8 cellular contexts compared by ENCODE assay signal in the genomic region with DNA sequence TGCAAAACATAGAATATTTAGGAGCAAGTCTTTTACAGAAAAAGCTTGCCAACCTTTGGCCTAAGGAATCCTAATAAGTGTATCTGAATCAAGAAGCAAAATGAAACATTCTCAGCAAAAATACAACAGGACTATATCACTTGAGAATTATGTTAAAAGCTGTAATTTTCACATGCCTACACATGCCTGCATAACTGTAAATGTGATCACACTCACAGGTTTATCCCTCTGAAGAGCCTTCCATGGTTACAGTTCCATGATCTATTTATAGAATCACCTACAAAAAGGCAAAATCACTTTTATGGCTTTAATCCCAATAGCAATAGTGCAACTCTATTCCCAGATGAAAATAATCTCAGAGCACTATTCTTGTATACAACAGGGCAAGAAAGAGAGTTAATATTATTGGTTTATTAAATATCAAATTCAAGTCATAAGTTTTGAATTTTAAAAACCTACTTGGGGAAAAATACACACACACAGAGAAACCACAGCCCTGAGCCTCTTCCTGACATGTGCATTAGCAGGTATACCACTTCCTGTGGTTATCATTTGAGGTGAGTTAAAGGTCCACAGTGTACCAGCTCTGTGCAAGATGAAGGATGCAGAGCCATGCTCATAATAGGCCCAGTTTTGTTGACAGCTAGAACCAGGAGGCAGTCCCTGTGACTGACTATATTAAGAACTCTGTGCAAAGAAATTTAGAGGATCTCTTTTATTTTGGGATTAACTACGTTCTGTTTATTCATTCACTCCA.
DNase-seq lines count a peak whose midpoint lies in the region; ATAC-seq, FAIRE-seq and TF ChIP-seq lines count a peak whose summit lies in the region.

No MANE protein-coding gene starts in this region.

- H3K9me3 Mint-ChIP-seq in activated CD4-positive, alpha-beta T cell treated with anti-CD3 and anti-CD28 coated beads, Interleukin-2, amount 10 ng/mL, durations not matched to agents 24 days and 14 days = peaks cover 4% of the 10 kb centered on the region
- no peaks in the 10 kb centered on the region for H3K9me3 Mint-ChIP-seq in progenitor cell of endocrine pancreas (ENCODE audit: low read depth)

- H4K20me1 ChIP-seq in keratinocyte (ENCODE audit: control insufficient read depth, extremely low read depth, insufficient read depth, low read length) = no peaks in the 10 kb centered on the region

- H3K9me1 ChIP-seq in keratinocyte (ENCODE audit: control insufficient read depth, extremely low read depth, insufficient read depth, low read length) = no peaks in the 10 kb centered on the region

- intact Hi-C loops in activated CD4-positive, alpha-beta T cell treated with anti-CD3 and anti-CD28 coated beads, Interleukin-2, amount 10 ng/mL, durations not matched to agents 24 days and 14 days (cut with micrococcal nuclease) = no loop called here

- H3K79me2 ChIP-seq in keratinocyte (ENCODE audit: control insufficient read depth, insufficient read depth, low read length) = no peaks in the 10 kb centered on the region

- no peak overlapping the region for H3K9ac ChIP-seq in keratinocyte (ENCODE audit: control insufficient read depth, extremely low read depth, insufficient read depth, low read length)

- no peak overlapping the region for H2AFZ ChIP-seq in keratinocyte (ENCODE audit: control insufficient read depth, low read length)

- peak overlapping the region; percentile 79 for H3K27ac Mint-ChIP-seq in activated CD4-positive, alpha-beta T cell treated with anti-CD3 and anti-CD28 coated beads, Interleukin-2, amount 10 ng/mL, durations not matched to agents 24 days and 14 days
- no peak overlapping the region for H3K27ac Mint-ChIP-seq in progenitor cell of endocrine pancreas

- H3K4me3 ChIP-seq in keratinocyte (ENCODE audit: control insufficient read depth in 2 of 3, extremely low read depth in 1 of 3, insufficient read depth in 2 of 3, low read depth in 1 of 3, low read length in 3 of 3) = no peak overlapping the region

- peaks cover 21% of the 10 kb centered on the region for H3K27me3 Mint-ChIP-seq in activated CD4-positive, alpha-beta T cell treated with anti-CD3 and anti-CD28 coated beads, Interleukin-2, amount 10 ng/mL, durations not matched to agents 24 days and 14 days
- no peaks in the 10 kb centered on the region for H3K27me3 Mint-ChIP-seq in progenitor cell of endocrine pancreas

- peak overlapping the region; percentile 78 for H3K27ac ChIP-seq in keratinocyte (ENCODE audit: control insufficient read depth, insufficient read depth, low read length)

- peak; percentile 98 for ATAC-seq in GM19351 (IDR thresholded peaks at IDR 0.05; ENCODE audit: unreplicated experiment)
- ATAC-seq in HG03097 (IDR thresholded peaks at IDR 0.05; ENCODE audit: low FRiP score, unreplicated experiment) = peak; percentile 99

- FAIRE-seq in keratinocyte (lab: Jason Lieb, UNC) = peak; percentile 89

- peaks cover 3% of the 10 kb centered on the region for H3K36me3 Mint-ChIP-seq in activated CD4-positive, alpha-beta T cell treated with anti-CD3 and anti-CD28 coated beads, Interleukin-2, amount 10 ng/mL, durations not matched to agents 24 days and 14 days (ENCODE audit: low read depth)
- H3K36me3 Mint-ChIP-seq in progenitor cell of endocrine pancreas (ENCODE audit: insufficient read depth) = no peaks in the 10 kb centered on the region

- H3K27me3 ChIP-seq in keratinocyte (ENCODE audit: control insufficient read depth, extremely low read depth, insufficient read depth, low read length) = no peaks in the 10 kb centered on the region

- TF ChIP-seq CTCF in keratinocyte (optimal IDR thresholded peaks at IDR 0.05 in 1 of 3, IDR thresholded peaks at IDR 0.05 in 1 of 3, conservative IDR thresholded peaks at IDR 0.05 in 1 of 3; ENCODE audit: extremely low read depth in 1 of 3, insufficient read depth in 2 of 3, low read length in 3 of 3) (no peak), GM13976 (IDR thresholded peaks at IDR 0.05; ENCODE audit: borderline replicate concordance, control extremely low read depth, extremely low read depth, insufficient read depth, missing control alignments) (no peak), progenitor cell of endocrine pancreas (IDR thresholded peaks at IDR 0.05; ENCODE audit: unreplicated experiment) (no peak)

- DNase-seq in activated CD4-positive, alpha-beta T cell treated with anti-CD3 and anti-CD28 coated beads, Interleukin-2, amount 10 ng/mL, durations not matched to agents 24 days and 14 days = peak; percentile 92
- DNase-seq in keratinocyte (ENCODE audit: low read depth, low spot score) (no peak), GM13976 (ENCODE audit: low spot score) (no peak), progenitor cell of endocrine pancreas (ENCODE audit: low spot score, unreplicated experiment) (no peak), NCI-H2107 treated with DMSO at 0.1 percent for 48 hours (lab: John Stamatoyannopoulos, UW; ENCODE audit: unreplicated experiment) (no peak), DMS 273 treated with DMSO at 0.1 percent for 48 hours (lab: John Stamatoyannopoulos, UW) (no peak)

- H3K36me3 ChIP-seq in keratinocyte (ENCODE audit: control insufficient read depth in 2 of 2, extremely low read depth in 1 of 2, insufficient read depth in 2 of 2, low read length in 2 of 2) = peaks cover 0 to 3% of the 10 kb centered on the region in 2 experiments

- dilution Hi-C loops in keratinocyte (cut with MboI; ENCODE audit: extremely low pct_ligation_motif_present, low sequenced_read_pairs) = no loop called here

- peaks cover 65% of the 10 kb centered on the region for H3K4me1 ChIP-seq in keratinocyte (ENCODE audit: control insufficient read depth, extremely low read depth, insufficient read depth, low read length)

- in situ Hi-C loops in GM13976 (cut with MboI; ENCODE audit: low sequenced_read_pairs, unreplicated experiment) = no loop called here

- peaks cover 60% of the 10 kb centered on the region for H3K4me1 Mint-ChIP-seq in activated CD4-positive, alpha-beta T cell treated with anti-CD3 and anti-CD28 coated beads, Interleukin-2, amount 10 ng/mL, durations not matched to agents 24 days and 14 days
- peaks cover 9% of the 10 kb centered on the region for H3K4me1 Mint-ChIP-seq in progenitor cell of endocrine pancreas (ENCODE audit: low read depth)

- peak overlapping the region; percentile 57 for H3K4me3 Mint-ChIP-seq in activated CD4-positive, alpha-beta T cell treated with anti-CD3 and anti-CD28 coated beads, Interleukin-2, amount 10 ng/mL, durations not matched to agents 24 days and 14 days
- H3K4me3 Mint-ChIP-seq in progenitor cell of endocrine pancreas (ENCODE audit: low read depth) = no peak overlapping the region

- H3K4me2 ChIP-seq in keratinocyte (ENCODE audit: control insufficient read depth, extremely low read depth, insufficient read depth, low read depth, low read length) = peak overlapping the region; percentile 62

- H3K9me3 ChIP-seq in keratinocyte (ENCODE audit: control insufficient read depth, low read depth, low read length) = no peaks in the 10 kb centered on the region
